In the genomic region with DNA sequence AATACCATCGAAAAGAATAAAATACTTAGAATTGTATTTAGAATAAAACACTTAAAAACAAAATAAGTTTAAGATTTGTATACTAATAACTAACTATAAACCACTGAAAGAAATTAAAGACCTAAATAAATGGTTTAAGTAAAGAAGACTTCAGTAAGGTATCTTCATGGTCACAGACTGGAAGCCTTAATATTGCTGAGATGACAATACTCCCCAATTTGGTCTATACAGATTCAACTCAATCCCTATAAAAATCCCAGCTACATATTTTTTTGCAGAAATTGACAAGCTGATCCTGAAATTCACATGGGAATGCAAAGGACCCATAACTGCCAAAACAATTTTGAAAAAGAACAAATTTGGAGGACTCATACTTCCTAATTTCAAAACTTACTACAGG, we compare ENCODE assay signal across 19 cellular contexts. TPM values are rescaled to one million over a fixed set of nuclear protein-coding genes. Genes with fewer than 3 reads are reported as not detected.
DNase-seq lines count a peak whose midpoint lies in the region; ATAC-seq, FAIRE-seq and TF ChIP-seq lines count a peak whose summit lies in the region.
"Had no signal": no experiment of that assay in that cellular context is flagged by ENCODE, and none has a peak within 500 bp of the region (broad histone marks: within the 10 kb centered on the region; RNA-seq: fewer than 3 reads in every experiment).

No MANE protein-coding gene starts in this region.

- no peak overlapping the region for H3K27ac ChIP-seq in HepG2 (ENCODE audit: extremely low read length, insufficient read depth, low read length)
- H3K27ac ChIP-seq in right lobe of liver = no peak overlapping the region
- no peak overlapping the region for H3K27ac ChIP-seq in IMR-90 (ENCODE audit: insufficient read depth, low read length)
- peak overlapping the region; percentile 19 for H3K27ac ChIP-seq in neutrophil
- H3K27ac ChIP-seq in naive thymus-derived CD4-positive, alpha-beta T cell (ENCODE audit: low read depth, low read length) = no peak overlapping the region
- H3K27ac ChIP-seq: BLaER1 treated with 17β-estradiol and CSF1 and Interleukin-3, amounts not matched to agents 10 nM and 100 nM had no signal

- H4K8ac ChIP-seq in IMR-90 (ENCODE audit: low read depth in 2 of 2, low read length in 2 of 2) = no peak overlapping the region

- H4K20me1 ChIP-seq in HepG2 (ENCODE audit: insufficient read depth, low read length) = no peaks in the 10 kb centered on the region
- H4K20me1 ChIP-seq in IMR-90 (ENCODE audit: insufficient read depth, low read length) = peaks cover 7% of the 10 kb centered on the region; the same call in 1 of the 2 replicates

- H2BK120ac ChIP-seq in IMR-90 (ENCODE audit: low read depth, low read length) = no peak overlapping the region

- no peak for FAIRE-seq in HepG2 (lab: Jason Lieb, UNC)
- FAIRE-seq: D721Med, G401.6, GM12891, GM19239 had no signal

- no peak overlapping the region for H3K14ac ChIP-seq in IMR-90 (replicated peaks; ENCODE audit: low read depth, low read length)

- no TSS peak for BruUV-seq in HepG2 (replicated peaks; lab: Mats Ljungman, UMichigan)
- BruUV-seq in IMR-90 (replicated peaks; lab: Mats Ljungman, UMichigan) = no TSS peak

- in situ Hi-C loops in HepG2 (cut with HindIII; ENCODE audit: extremely low pct_ligation_motif_present, low pct_unique_long_range_greater_than_20kb) (no loop called here), IMR-90 (cut with MboI; ENCODE audit: low sequenced_read_pairs) (no loop called here)

- H2BK15ac ChIP-seq in IMR-90 (ENCODE audit: low read depth, low read length) = no peak overlapping the region

- H2AFZ ChIP-seq in HepG2 (ENCODE audit: low read length) (no peak overlapping the region), IMR-90 (replicated peaks; ENCODE audit: low read length, poor library complexity) (no peak overlapping the region)

- H3K4me2 ChIP-seq in HepG2 (ENCODE audit: low read depth, low read length) (no peak overlapping the region), IMR-90 (ENCODE audit: low read depth, low read length) (no peak overlapping the region)
- H3K4me2 ChIP-seq: BLaER1 treated with 17β-estradiol and CSF1 and Interleukin-3, amounts not matched to agents 10 nM and 100 nM had no signal

- no peaks in the 10 kb centered on the region for H3K27me3 Mint-ChIP-seq in naive thymus-derived CD4-positive, alpha-beta T cell
- H3K27me3 Mint-ChIP-seq: B cell had no signal

- H2AK5ac ChIP-seq in IMR-90 (ENCODE audit: low read depth, low read length) = no peak overlapping the region

- no peak overlapping the region for H3K4ac ChIP-seq in IMR-90 (ENCODE audit: low read depth, low read length)

- H2AK9ac ChIP-seq in IMR-90 (replicated peaks; ENCODE audit: low read depth, low read length, poor library complexity) = no peak overlapping the region

- no peak overlapping the region for H3K18ac ChIP-seq in IMR-90 (ENCODE audit: low read depth, low read length)

- H3K9me3 Mint-ChIP-seq in naive thymus-derived CD4-positive, alpha-beta T cell = peaks cover 0 to 2% (median 0%) of the 10 kb centered on the region in 11 donors

- intact Hi-C loops in HepG2 (cut with micrococcal nuclease; ENCODE audit: unreplicated experiment) (no loop called here), right lobe of liver (cut with DNase I) (no loop called here), IMR-90 (cut with micrococcal nuclease) (no loop called here)
- intact Hi-C loops in naive thymus-derived CD4-positive, alpha-beta T cell (cut with micrococcal nuclease) = no loop called here

- no peak for DNase-seq in HepG2 (ENCODE audit: low spot score)
- DNase-seq in right lobe of liver = no peak
- DNase-seq in IMR-90 = no peak
- no peak for DNase-seq in HT-29 (ENCODE audit: low spot score)
- DNase-seq in naive thymus-derived CD4-positive, alpha-beta T cell = no peak
- no peak for DNase-seq in cerebellar cortex (ENCODE audit: low spot score)
- DNase-seq: 8988T, Caco-2, GOT3, H7, KBM-7 had no signal

- no peaks in the 10 kb centered on the region for H3K27me3 ChIP-seq in HepG2 (ENCODE audit: control insufficient read depth in 1 of 2, insufficient read depth in 2 of 2, low read length in 2 of 2)
- no peaks in the 10 kb centered on the region for H3K27me3 ChIP-seq in right lobe of liver
- H3K27me3 ChIP-seq in IMR-90 (ENCODE audit: control insufficient read depth, insufficient read depth, low read length) = no peaks in the 10 kb centered on the region
- H3K27me3 ChIP-seq in neutrophil = no peaks in the 10 kb centered on the region
- H3K27me3 ChIP-seq in naive thymus-derived CD4-positive, alpha-beta T cell (ENCODE audit: control insufficient read depth in 2 of 2, insufficient read depth in 2 of 2, low read length in 2 of 2) = no peaks in the 10 kb centered on the region
- H3K27me3 ChIP-seq: BLaER1 treated with 17β-estradiol and CSF1 and Interleukin-3, amounts not matched to agents 10 nM and 100 nM had no signal

- dilution Hi-C loops in IMR-90 (cut with HindIII; ENCODE audit: low sequenced_read_pairs, unreplicated experiment) = no loop called here

- H3K4me1 ChIP-seq in HepG2 (ENCODE audit: insufficient read depth, low read length) (peaks cover 23% of the 10 kb centered on the region), right lobe of liver (no peaks in the 10 kb centered on the region), IMR-90 (ENCODE audit: control insufficient read depth, insufficient read depth, low read length) (peaks cover 6% of the 10 kb centered on the region), neutrophil (ENCODE audit: control insufficient read depth in 1 of 2, insufficient read depth in 1 of 2, low read depth in 1 of 2, low read length in 1 of 2) (peaks cover 0 to under 1% of the 10 kb centered on the region in 2 experiments)
- H3K4me1 ChIP-seq in naive thymus-derived CD4-positive, alpha-beta T cell (ENCODE audit: control insufficient read depth in 2 of 2, insufficient read depth in 2 of 2, low read length in 2 of 2) = no peaks in the 10 kb centered on the region
- H3K4me1 ChIP-seq: BLaER1 treated with 17β-estradiol and CSF1 and Interleukin-3, amounts not matched to agents 10 nM and 100 nM had no signal

- ATAC-seq in HepG2 = no peak
- ATAC-seq in right lobe of liver = no peak
- ATAC-seq in IMR-90 (ENCODE audit: low read depth) = no peak
- ATAC-seq in naive thymus-derived CD4-positive, alpha-beta T cell = no peak
- ATAC-seq: HCT116 had no signal

- 97% methylated on average over 1 of the region's 1 CpG for WGBS in HepG2 (ENCODE audit: low lambda C conversion rate)
- 100% methylated on average over 1 of the region's 1 CpG for WGBS in right lobe of liver (ENCODE audit: insufficient coverage, low coverage, low lambda C conversion rate, missing lambda C conversion rate)
- no CpG with 5 or more reads among the region's 1 CpG for WGBS in IMR-90 (ENCODE audit: extremely low coverage in 2 of 2, insufficient read length in 1 of 2), 2 experiments

- H3K36me3 ChIP-seq in HepG2 (replicated peaks in 1 of 2; ENCODE audit: control insufficient read depth in 1 of 2, insufficient read depth in 2 of 2, low read length in 2 of 2) (peaks cover 37 to 78% of the 10 kb centered on the region in 2 experiments), right lobe of liver (peaks cover 29 to 93% (median 61%) of the 10 kb centered on the region in 4 donors), IMR-90 (ENCODE audit: control insufficient read depth, insufficient read depth, low read length) (peaks cover 46% of the 10 kb centered on the region), neutrophil (peaks cover 100% of the 10 kb centered on the region)
- peaks cover 32 to 95% (median 44%) of the 10 kb centered on the region in 3 experiments for H3K36me3 ChIP-seq in naive thymus-derived CD4-positive, alpha-beta T cell (ENCODE audit: control insufficient read depth in 2 of 3, insufficient read depth in 3 of 3, low read length in 3 of 3)

- peaks cover 14% of the 10 kb centered on the region for H3K9me1 ChIP-seq in IMR-90 (ENCODE audit: insufficient read depth, low read length)

- CTCF ChIA-PET in HepG2 (lab: Yijun Ruan, JAX; ENCODE audit: low intra/inter-chr PET ratio, low total read pairs) (no interaction called here), IMR-90 (lab: Yijun Ruan, JAX) (interaction anchor here (0.7 kb wide), 1 partner anchor 50 kb away, joined by 3 read pairs; no protein-coding TSS in a partner anchor)
- CTCF ChIA-PET in naive thymus-derived CD4-positive, alpha-beta T cell (lab: Charles Lee) = interaction anchor here (1.7 kb wide), 1 partner anchor 107 kb away, joined by 5 read pairs; no protein-coding TSS in a partner anchor

- POLR2A ChIA-PET in HepG2 (lab: Yijun Ruan, JAX) (interaction anchor here (1.5 kb wide), 1 partner anchor 23 kb away, joined by 3 read pairs; no protein-coding TSS in a partner anchor), IMR-90 (lab: Charles Lee; ENCODE audit: unreplicated experiment) (no interaction called here)
- POLR2A ChIA-PET in naive thymus-derived CD4-positive, alpha-beta T cell (lab: Charles Lee) = no interaction called here

- peaks cover 18 to 38% (median 24%) of the 10 kb centered on the region in 5 donors for H3K36me3 Mint-ChIP-seq in naive thymus-derived CD4-positive, alpha-beta T cell

- no peak for TF ChIP-seq CTCF in HepG2 (CRISPR knock-in tag; IDR thresholded peaks at IDR 0.05)
- TF ChIP-seq CTCF in right lobe of liver (IDR thresholded peaks at IDR 0.05) = no peak
- TF ChIP-seq CTCF in IMR-90 (conservative IDR thresholded peaks at IDR 0.05; ENCODE audit: low read depth, low read length) = no peak
- TF ChIP-seq CTCF in neutrophil (IDR thresholded peaks at IDR 0.05) = no peak

- H3K23ac ChIP-seq in IMR-90 (ENCODE audit: low read depth, low read length) = no peak overlapping the region

- peaks cover 0 to 6% (median 3%) of the 10 kb centered on the region in 7 donors for H3K4me1 Mint-ChIP-seq in naive thymus-derived CD4-positive, alpha-beta T cell

- H3K9me3 ChIP-seq in HepG2 (ENCODE audit: low read length) = no peaks in the 10 kb centered on the region
- no peaks in the 10 kb centered on the region for H3K9me3 ChIP-seq in right lobe of liver
- no peaks in the 10 kb centered on the region for H3K9me3 ChIP-seq in IMR-90 (ENCODE audit: control insufficient read depth, insufficient read depth, low read length)
- no peaks in the 10 kb centered on the region for H3K9me3 ChIP-seq in neutrophil
- H3K9me3 ChIP-seq in naive thymus-derived CD4-positive, alpha-beta T cell (ENCODE audit: control insufficient read depth in 2 of 3, low read length in 3 of 3) = no peaks in the 10 kb centered on the region
- H3K9me3 ChIP-seq: BLaER1 treated with 17β-estradiol and CSF1 and Interleukin-3, amounts not matched to agents 10 nM and 100 nM; Caco-2 had no signal

- peak overlapping the region in 4 of 9 donors; percentile 28 to 56 (median 38) for H3K27ac Mint-ChIP-seq in naive thymus-derived CD4-positive, alpha-beta T cell
- H3K27ac Mint-ChIP-seq: B cell had no signal

- no peak overlapping the region for H4K91ac ChIP-seq in IMR-90 (ENCODE audit: insufficient read depth, low read depth, low read length)

- TF ChIP-seq EP300 in HepG2 (IDR thresholded peaks at IDR 0.05; ENCODE audit: low read depth in 2 of 2, low read length in 2 of 2) (no peak), HepG2 (CRISPR knock-in tag; IDR thresholded peaks at IDR 0.05; ENCODE audit: borderline replicate concordance) (no peak)

- peaks cover 27 to 43% of the 10 kb centered on the region in 2 experiments for H3K79me1 ChIP-seq in IMR-90 (ENCODE audit: low read depth in 1 of 2, low read length in 2 of 2)

- H2BK20ac ChIP-seq in IMR-90 (ENCODE audit: low read depth, low read length) = no peak overlapping the region

- no peak overlapping the region for H3K56ac ChIP-seq in IMR-90 (ENCODE audit: extremely low read depth, insufficient read depth, low read length)

- TF ChIP-seq POLR2A in HepG2 (IDR thresholded peaks at IDR 0.05; ENCODE audit: insufficient read depth in 1 of 2, low read depth in 2 of 2, low read length in 2 of 2) (no peak), right lobe of liver (IDR thresholded peaks at IDR 0.05) (no peak), IMR-90 (IDR thresholded peaks at IDR 0.05; ENCODE audit: low read depth, low read length) (no peak)

- TF ChIP-seq RAD21 in HepG2 (CRISPR knock-in tag; IDR thresholded peaks at IDR 0.05) = no peak
- TF ChIP-seq RAD21 in IMR-90 (IDR thresholded peaks at IDR 0.05; ENCODE audit: low read length) = no peak

- no peak overlapping the region for H4K5ac ChIP-seq in IMR-90 (ENCODE audit: low read depth, low read length)

- no peak overlapping the region for H3K4me3 Mint-ChIP-seq in naive thymus-derived CD4-positive, alpha-beta T cell
- H3K4me3 Mint-ChIP-seq: B cell had no signal

- H3K4me3 ChIP-seq in HepG2 (replicated peaks in 1 of 3; ENCODE audit: insufficient read depth in 1 of 3, low read depth in 2 of 3, low read length in 3 of 3) (no peak overlapping the region), right lobe of liver (no peak overlapping the region), IMR-90 (ENCODE audit: insufficient read depth, low read depth, low read length) (no peak overlapping the region), neutrophil (ENCODE audit: low read depth in 1 of 2, low read length in 1 of 2) (no peak overlapping the region)
- no peak overlapping the region for H3K4me3 ChIP-seq in naive thymus-derived CD4-positive, alpha-beta T cell (ENCODE audit: low read length)
- H3K4me3 ChIP-seq: BLaER1 treated with 17β-estradiol and CSF1 and Interleukin-3, amounts not matched to agents 10 nM and 100 nM had no signal

- H3K9ac ChIP-seq in HepG2 (ENCODE audit: insufficient read depth, low read depth, low read length) (no peak overlapping the region), IMR-90 (ENCODE audit: low read depth, low read length) (no peak overlapping the region)
- H3K9ac ChIP-seq: BLaER1 treated with 17β-estradiol and CSF1 and Interleukin-3, amounts not matched to agents 10 nM and 100 nM had no signal

- H3K79me2 ChIP-seq in HepG2 (ENCODE audit: insufficient read depth, low read length) = no peaks in the 10 kb centered on the region

- no peak overlapping the region for H2BK5ac ChIP-seq in IMR-90 (ENCODE audit: low read depth, low read length, poor library complexity, severe bottlenecking)

RNA-seq across cellular contexts. Expression of a gene that starts 18.9 kb away (rescaled TPM):
- total RNA-seq in HepG2 (2016; rRNA removed; fragmentation: Illumina TruSeq; extraction: Trizol) = 53.5 and 82.0 TPM in 2 replicates
- 18.2 and 23.6 TPM in 2 replicates for total RNA-seq in HepG2 (2016; cell fraction: cytosol; rRNA removed; fragmentation: Illumina TruSeq; extraction: Trizol; ENCODE audit: low read depth)
- total RNA-seq in HepG2 (2016; cell fraction: insoluble cytoplasmic fraction; rRNA removed; fragmentation: Illumina TruSeq; extraction: Trizol) = 60.4 and 86.2 TPM in 2 replicates
- 40.1 and 41.9 TPM in 2 replicates for total RNA-seq in HepG2 (2016; cell fraction: membrane; rRNA removed; fragmentation: Illumina TruSeq; extraction: Trizol)
- 61.2 and 69.4 TPM in 2 replicates for total RNA-seq in HepG2 (2016; cell fraction: nucleus; rRNA removed; fragmentation: Illumina TruSeq; extraction: Trizol)
- polyA plus RNA-seq in HepG2 (2011; rRNA removed) = 208 and 226 TPM in 2 replicates
- polyA plus RNA-seq in HepG2 (2011; cell fraction: cytosol; rRNA removed) = 233 and 277 TPM in 2 replicates
- 99.3 and 112 TPM in 2 replicates for polyA plus RNA-seq in HepG2 (2011; cell fraction: nucleus; rRNA removed)
- 113 and 127 TPM in 2 replicates for polyA plus RNA-seq in HepG2 (2012)
- polyA plus RNA-seq in HepG2 (2016; cell fraction: cytosol; fragmentation: Illumina TruSeq; extraction: Trizol; ENCODE audit: low read depth) = 14.1 and 17.6 TPM in 2 replicates
- 45.2 and 48.0 TPM in 2 replicates for polyA plus RNA-seq in HepG2 (2016; cell fraction: insoluble cytoplasmic fraction; fragmentation: Illumina TruSeq; extraction: Trizol; ENCODE audit: low read depth)
- polyA plus RNA-seq in HepG2 (2016; cell fraction: membrane; fragmentation: Illumina TruSeq; extraction: Trizol; ENCODE audit: low read depth) = 24.9 and 28.0 TPM in 2 replicates
- polyA plus RNA-seq in HepG2 (2016; cell fraction: nucleus; fragmentation: Illumina TruSeq; extraction: Trizol; ENCODE audit: insufficient read depth, low read depth) = 80.9 and 84.6 TPM in 2 replicates
- 441 and 695 TPM in 2 replicates for polyA minus RNA-seq in HepG2 (2011; rRNA and poly(A)+ RNA removed; ENCODE audit: low replicate concordance)
- 196 and 254 TPM in 2 replicates for polyA minus RNA-seq in HepG2 (2011; cell fraction: cytosol; rRNA and poly(A)+ RNA removed)
- 98.0 and 139 TPM in 2 replicates for polyA minus RNA-seq in HepG2 (2011; cell fraction: nucleus; rRNA and poly(A)+ RNA removed)
- 10 to 100 TPM; 42.2 to 77.5 (median 58.5) TPM for total RNA-seq in right lobe of liver
- total RNA-seq in IMR-90 (2012; rRNA removed) = 88.3 and 101 TPM in 2 replicates
- polyA plus RNA-seq in IMR-90 (2012; rRNA removed) = 132 TPM in 2 replicates
- polyA plus RNA-seq in IMR-90 (2012; cell fraction: cytosol; rRNA removed) = 80.8 and 87.4 TPM in 2 replicates
- polyA plus RNA-seq in IMR-90 (2012; cell fraction: nucleus; rRNA removed; ENCODE audit: low replicate concordance) = 53.6 and 92.5 TPM in 2 replicates
- 61.4 and 74.3 TPM in 2 replicates for total RNA-seq in HT-29 (2014; rRNA removed; shearing (Covaris generic))
- 10 to 100 TPM; 59.7 to 85.3 (median 78.9) TPM for total RNA-seq in naive thymus-derived CD4-positive, alpha-beta T cell
- polyA plus RNA-seq in naive thymus-derived CD4-positive, alpha-beta T cell = 100 to 1,000 TPM; 188 to 199 TPM

RNA-seq across cellular contexts. Expression of a gene that starts 27.3 kb away (rescaled TPM):
- total RNA-seq in HepG2 (2016; rRNA removed; fragmentation: Illumina TruSeq; extraction: Trizol) = 18.8 and 25.0 TPM in 2 replicates
- 5.5 and 6.4 TPM in 2 replicates for total RNA-seq in HepG2 (2016; cell fraction: cytosol; rRNA removed; fragmentation: Illumina TruSeq; extraction: Trizol; ENCODE audit: low read depth)
- 18.9 and 20.5 TPM in 2 replicates for total RNA-seq in HepG2 (2016; cell fraction: insoluble cytoplasmic fraction; rRNA removed; fragmentation: Illumina TruSeq; extraction: Trizol)
- total RNA-seq in HepG2 (2016; cell fraction: membrane; rRNA removed; fragmentation: Illumina TruSeq; extraction: Trizol) = 9.4 and 11.1 TPM in 2 replicates
- 12.8 and 13.9 TPM in 2 replicates for total RNA-seq in HepG2 (2016; cell fraction: nucleus; rRNA removed; fragmentation: Illumina TruSeq; extraction: Trizol)
- 4.3 and 6.5 TPM in 2 replicates for polyA plus RNA-seq in HepG2 (2011; rRNA removed)
- 2.9 and 4.0 TPM in 2 replicates for polyA plus RNA-seq in HepG2 (2011; cell fraction: cytosol; rRNA removed)
- polyA plus RNA-seq in HepG2 (2011; cell fraction: nucleus; rRNA removed) = 7.3 and 9.9 TPM in 2 replicates
- polyA plus RNA-seq in HepG2 (2012) = 6.4 and 9.2 TPM in 2 replicates
- 0.79 and 1.3 TPM in 2 replicates for polyA plus RNA-seq in HepG2 (2016; cell fraction: cytosol; fragmentation: Illumina TruSeq; extraction: Trizol; ENCODE audit: low read depth)
- polyA plus RNA-seq in HepG2 (2016; cell fraction: insoluble cytoplasmic fraction; fragmentation: Illumina TruSeq; extraction: Trizol; ENCODE audit: low read depth) = 16.0 and 18.5 TPM in 2 replicates
- polyA plus RNA-seq in HepG2 (2016; cell fraction: membrane; fragmentation: Illumina TruSeq; extraction: Trizol; ENCODE audit: low read depth) = 3.7 and 4.2 TPM in 2 replicates
- polyA plus RNA-seq in HepG2 (2016; cell fraction: nucleus; fragmentation: Illumina TruSeq; extraction: Trizol; ENCODE audit: insufficient read depth, low read depth) = 19.0 and 22.5 TPM in 2 replicates
- polyA minus RNA-seq in HepG2 (2011; rRNA and poly(A)+ RNA removed; ENCODE audit: low replicate concordance) = 13.1 and 21.0 TPM in 2 replicates
- 5.7 and 6.9 TPM in 2 replicates for polyA minus RNA-seq in HepG2 (2011; cell fraction: cytosol; rRNA and poly(A)+ RNA removed)
- 6.1 and 6.7 TPM in 2 replicates for polyA minus RNA-seq in HepG2 (2011; cell fraction: nucleus; rRNA and poly(A)+ RNA removed)
- total RNA-seq in right lobe of liver = 100 to 1,000 TPM in 1 of 6 experiments, 10 to 100 TPM in 5; 18.0 to 102 (median 28.7) TPM
- total RNA-seq in IMR-90 (2012; rRNA removed) = 8.2 and 11.9 TPM in 2 replicates
- 18.1 and 18.8 TPM in 2 replicates for polyA plus RNA-seq in IMR-90 (2012; rRNA removed)
- 8.8 and 17.5 TPM in 2 replicates for polyA plus RNA-seq in IMR-90 (2012; cell fraction: cytosol; rRNA removed)
- polyA plus RNA-seq in IMR-90 (2012; cell fraction: nucleus; rRNA removed; ENCODE audit: low replicate concordance) = 17.9 and 18.6 TPM in 2 replicates
- total RNA-seq in HT-29 (2014; rRNA removed; shearing (Covaris generic)) = 4.7 and 4.8 TPM in 2 replicates
- total RNA-seq in naive thymus-derived CD4-positive, alpha-beta T cell = 10 to 100 TPM; 12.0 to 20.7 (median 17.0) TPM
- 10 to 100 TPM in 1 of 2 donors, 1 to 10 TPM in 1; 8.8 to 14.2 TPM for polyA plus RNA-seq in naive thymus-derived CD4-positive, alpha-beta T cell
